In the genomic region with DNA sequence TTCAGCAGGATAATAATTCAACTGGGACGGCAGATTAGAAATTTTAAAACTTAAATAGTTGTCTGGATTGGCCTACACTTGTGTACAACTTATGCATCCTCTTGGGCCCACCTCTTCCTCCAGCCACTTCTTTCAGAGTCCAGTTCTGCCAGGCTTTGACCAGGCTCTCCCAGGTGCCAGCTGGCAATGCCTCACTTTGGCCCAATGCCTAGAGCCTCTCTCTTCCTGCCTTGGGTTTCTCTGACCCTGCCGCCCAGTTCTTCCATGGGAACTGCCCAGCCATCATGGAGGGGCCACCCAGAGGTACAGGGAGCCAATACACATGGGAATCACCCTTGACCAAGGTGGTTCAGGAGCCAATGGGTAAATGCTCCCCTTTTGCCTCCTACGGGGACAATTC, we compare ENCODE assay signal across 21 cellular contexts.
DNase-seq lines count a peak whose midpoint lies in the region; ATAC-seq and TF ChIP-seq lines count a peak whose summit lies in the region.
"Had no signal": no experiment of that assay in that cellular context is flagged by ENCODE, and none has a peak within 500 bp of the region (broad histone marks: within the 10 kb centered on the region; RNA-seq: fewer than 3 reads in every experiment).

No MANE protein-coding gene starts in this region.

- H3K4me1 ChIP-seq in HCT116 (ENCODE audit: control insufficient read depth in 1 of 2, insufficient read depth in 2 of 2, low read length in 2 of 2) (peaks cover 83 to 93% of the 10 kb centered on the region in 2 experiments), heart right ventricle (peaks cover 2 to 37% (median 25%) of the 10 kb centered on the region in 9 donors), skeletal muscle tissue (ENCODE audit: control insufficient read depth in 3 of 3, insufficient read depth in 3 of 3, low read length in 3 of 3) (peaks cover 24 to 37% (median 28%) of the 10 kb centered on the region in 3 donors)
- H3K4me1 ChIP-seq: breast epithelium had no signal

- H3K9me3 ChIP-seq in HCT116 (ENCODE audit: control insufficient read depth in 1 of 2, insufficient read depth in 1 of 2, low read depth in 1 of 2, low read length in 2 of 2) (no peaks in the 10 kb centered on the region), heart right ventricle (no peaks in the 10 kb centered on the region), skeletal muscle tissue (ENCODE audit: control insufficient read depth in 3 of 3, low read length in 3 of 3) (no peaks in the 10 kb centered on the region)
- H3K9me3 ChIP-seq: breast epithelium, neutrophil had no signal

- H3K27ac ChIP-seq in HCT116 (ENCODE audit: low read depth, low read length) (peak overlapping the region; percentile 98), heart right ventricle (peak overlapping the region in 2 of 10 donors; percentile 26 to 28), skeletal muscle tissue (ENCODE audit: low read depth, low read length) (peak overlapping the region; percentile 13)
- H3K27ac ChIP-seq: breast epithelium, neutrophil had no signal

- no peak for TF ChIP-seq RAD21 in HCT116 (IDR thresholded peaks at IDR 0.05; ENCODE audit: low read depth)

- intact Hi-C loops in HCT116 (cut with micrococcal nuclease) (no loop called here), heart right ventricle (cut with DNase I) (loop anchor here in 2 of 10 donors (5.0 to 10.0 kb wide), 2 partner anchors 128 to 131 kb away; a partner anchor contains a TSS)

- H3K9ac ChIP-seq in HCT116 (ENCODE audit: low read length) (peak overlapping the region; percentile 22), skeletal muscle tissue (ENCODE audit: low read depth in 1 of 3, low read length in 3 of 3) (no peak overlapping the region)

- no peak for TF ChIP-seq CTCF in HCT116 (IDR thresholded peaks at IDR 0.05 in 2 of 3, conservative IDR thresholded peaks at IDR 0.05 in 1 of 3; ENCODE audit: borderline replicate concordance in 1 of 3, insufficient read depth in 1 of 3, low read depth in 2 of 3, low read length in 2 of 3)
- no peak for TF ChIP-seq CTCF in heart right ventricle (IDR thresholded peaks at IDR 0.05)

- H3K27me3 ChIP-seq in HCT116 (ENCODE audit: insufficient read depth, low read length) = no peaks in the 10 kb centered on the region
- H3K27me3 ChIP-seq in heart right ventricle = peaks cover 0 to 4% (median 0%) of the 10 kb centered on the region in 7 donors
- no peaks in the 10 kb centered on the region for H3K27me3 ChIP-seq in skeletal muscle tissue (ENCODE audit: control insufficient read depth in 3 of 3, insufficient read depth in 3 of 3, low read length in 3 of 3)
- H3K27me3 ChIP-seq: breast epithelium had no signal

- POLR2A ChIA-PET in HCT116 (lab: Charles Lee) = interaction anchor here (2.0 kb wide), 1 partner anchor 9 kb away, joined by 6 read pairs; no protein-coding TSS in a partner anchor

- H3K4me2 ChIP-seq in HCT116 (ENCODE audit: low read length) = 0 out of 2 replicates have a peak overlapping the region, but pooled peaks have one; percentile 3

- no peak for ATAC-seq in HCT116
- ATAC-seq in heart right ventricle = peak in 2 of 8 donors; percentile 27 to 43
- ATAC-seq in GM21515 (IDR thresholded peaks at IDR 0.05; ENCODE audit: unreplicated experiment) = no peak
- ATAC-seq in GM19397 (IDR thresholded peaks at IDR 0.05; ENCODE audit: unreplicated experiment) = no peak
- no peak for ATAC-seq in GM19351 (IDR thresholded peaks at IDR 0.05; ENCODE audit: unreplicated experiment)
- ATAC-seq: activated naive CD8-positive, alpha-beta T cell treated with anti-CD3 and anti-CD28 coated beads, Interleukin-2, amount 50 U/mL, for 24 hours; CD8-positive, alpha-beta T cell had no signal

- no TSS peak for BruUV-seq in HCT116 (replicated peaks; lab: Mats Ljungman, UMichigan)

- H3K79me2 ChIP-seq in HCT116 (ENCODE audit: insufficient read depth, low read length) = peaks cover 35% of the 10 kb centered on the region

- CTCF ChIA-PET in HCT116 (lab: Charles Lee) = no interaction called here

- H4K20me1 ChIP-seq in HCT116 (ENCODE audit: insufficient read depth) = no peaks in the 10 kb centered on the region

- no peak overlapping the region for H3K4me3 ChIP-seq in HCT116 (replicated peaks in 1 of 2; ENCODE audit: low read depth in 1 of 2, low read length in 2 of 2)
- no peak overlapping the region for H3K4me3 ChIP-seq in heart right ventricle
- no peak overlapping the region for H3K4me3 ChIP-seq in skeletal muscle tissue (ENCODE audit: low read length in 3 of 3)
- H3K4me3 ChIP-seq: breast epithelium had no signal

- RAD21 ChIA-PET in HCT116 (lab: Charles Lee; ENCODE audit: low non-redundant PET in 1 of 2, low total read pairs in 2 of 2, uncharacterized antibody in 2 of 2, unreplicated experiment in 2 of 2) = no interaction called here

- H3K36me3 ChIP-seq in HCT116 (ENCODE audit: control insufficient read depth in 1 of 2, insufficient read depth in 2 of 2, low read length in 2 of 2) (0 out of 4 replicates have a peak, but pooled peaks cover 0 to 7% of the 10 kb centered on the region in 2 experiments), heart right ventricle (no peaks in the 10 kb centered on the region), skeletal muscle tissue (ENCODE audit: control insufficient read depth in 3 of 3, insufficient read depth in 3 of 3, low read length in 3 of 3) (no peaks in the 10 kb centered on the region)
- H3K36me3 ChIP-seq: breast epithelium, neutrophil had no signal

- WGBS in heart right ventricle, 2 donors = 48 to 73% methylated on average over 3 of the region's 3 CpGs

- H3K9me2 ChIP-seq in HCT116 (ENCODE audit: insufficient read depth) = no peaks in the 10 kb centered on the region

- DNase-seq in HCT116 (ENCODE audit: low read depth, low spot score) = no peak
- peak; percentile 18 for DNase-seq in NCI-H69 (lab: John Stamatoyannopoulos, UW)
- peak; percentile 49 to 57 for DNase-seq in heart right ventricle
- no peak for DNase-seq in Ammon's horn (ENCODE audit: low spot score)
- DNase-seq: activated CD4-positive, alpha-beta T cell treated with anti-CD3 and anti-CD28 coated beads, Interleukin-2, amount 10 ng/mL, durations not matched to agents 24 days and 14 days; activated naive CD8-positive, alpha-beta T cell treated with anti-CD3 and anti-CD28 coated beads, Interleukin-2, amount 50 U/mL, for 24 hours; CD8-positive, alpha-beta T cell; DMS79; head of caudate nucleus; KG1; NCI-H1105; NCI-H2107; NCI-H524; retina; stimulated activated CD4-positive, alpha-beta T cell treated with anti-CD3 and anti-CD28 coated beads, Interleukin-15, amount 100 ng/mL, for 24 hours had no signal

- no peak for TF ChIP-seq POLR2A in HCT116 (IDR thresholded peaks at IDR 0.05; ENCODE audit: borderline replicate concordance, extremely low read depth, insufficient read depth, insufficient read length)

- H2AFZ ChIP-seq in HCT116 (ENCODE audit: low read depth, low read length, poor library complexity, severe bottlenecking) = no peak overlapping the region

TF ChIP-seq in HCT116, 20 proteins besides CTCF, POLR2A, EP300 and RAD21 (continues in another document):
- TF ChIP-seq ELF1 (IDR thresholded peaks at IDR 0.05; ENCODE audit: borderline replicate concordance, low read depth) (no peak), YY1 (IDR thresholded peaks at IDR 0.05; ENCODE audit: extremely low read depth, insufficient replicate concordance, low read depth, low read length) (peak; percentile 35), TCF7L2 (IDR thresholded peaks at IDR 0.05; ENCODE audit: borderline replicate concordance, extremely low read depth, insufficient read depth, insufficient read length) (peak; percentile 80), FOSL1 (IDR thresholded peaks at IDR 0.05; ENCODE audit: low read depth) (no peak), CBX3 (IDR thresholded peaks at IDR 0.05; ENCODE audit: low read depth) (no peak), JUND (IDR thresholded peaks at IDR 0.05) (no peak), CEBPB (IDR thresholded peaks at IDR 0.05; ENCODE audit: low read depth) (no peak), SP1 (IDR thresholded peaks at IDR 0.05; ENCODE audit: low read depth) (no peak)
- TF ChIP-seq, protein P1, sequence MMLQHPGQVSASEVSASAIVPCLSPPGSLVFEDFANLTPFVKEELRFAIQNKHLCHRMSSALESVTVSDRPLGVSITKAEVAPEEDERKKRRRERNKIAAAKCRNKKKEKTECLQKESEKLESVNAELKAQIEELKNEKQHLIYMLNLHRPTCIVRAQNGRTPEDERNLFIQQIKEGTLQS (IDR thresholded peaks at IDR 0.05) = no peak
- TF ChIP-seq, protein P2, sequence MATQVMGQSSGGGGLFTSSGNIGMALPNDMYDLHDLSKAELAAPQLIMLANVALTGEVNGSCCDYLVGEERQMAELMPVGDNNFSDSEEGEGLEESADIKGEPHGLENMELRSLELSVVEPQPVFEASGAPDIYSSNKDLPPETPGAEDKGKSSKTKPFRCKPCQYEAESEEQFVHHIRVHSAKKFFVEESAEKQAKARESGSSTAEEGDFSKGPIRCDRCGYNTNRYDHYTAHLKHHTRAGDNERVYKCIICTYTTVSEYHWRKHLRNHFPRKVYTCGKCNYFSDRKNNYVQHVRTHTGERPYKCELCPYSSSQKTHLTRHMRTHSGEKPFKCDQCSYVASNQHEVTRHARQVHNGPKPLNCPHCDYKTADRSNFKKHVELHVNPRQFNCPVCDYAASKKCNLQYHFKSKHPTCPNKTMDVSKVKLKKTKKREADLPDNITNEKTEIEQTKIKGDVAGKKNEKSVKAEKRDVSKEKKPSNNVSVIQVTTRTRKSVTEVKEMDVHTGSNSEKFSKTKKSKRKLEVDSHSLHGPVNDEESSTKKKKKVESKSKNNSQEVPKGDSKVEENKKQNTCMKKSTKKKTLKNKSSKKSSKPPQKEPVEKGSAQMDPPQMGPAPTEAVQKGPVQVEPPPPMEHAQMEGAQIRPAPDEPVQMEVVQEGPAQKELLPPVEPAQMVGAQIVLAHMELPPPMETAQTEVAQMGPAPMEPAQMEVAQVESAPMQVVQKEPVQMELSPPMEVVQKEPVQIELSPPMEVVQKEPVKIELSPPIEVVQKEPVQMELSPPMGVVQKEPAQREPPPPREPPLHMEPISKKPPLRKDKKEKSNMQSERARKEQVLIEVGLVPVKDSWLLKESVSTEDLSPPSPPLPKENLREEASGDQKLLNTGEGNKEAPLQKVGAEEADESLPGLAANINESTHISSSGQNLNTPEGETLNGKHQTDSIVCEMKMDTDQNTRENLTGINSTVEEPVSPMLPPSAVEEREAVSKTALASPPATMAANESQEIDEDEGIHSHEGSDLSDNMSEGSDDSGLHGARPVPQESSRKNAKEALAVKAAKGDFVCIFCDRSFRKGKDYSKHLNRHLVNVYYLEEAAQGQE (IDR thresholded peaks at IDR 0.05; ENCODE audit: low read depth) = no peak

Comparison
In these comparisons a context has a peak if more than half of its experiments do, and no peak if none do; other contexts are left out.
1. DNase-seq: peak in NCI-H69 (single experiment) and heart right ventricle (2 of 2); none in HCT116 (single experiment) and Ammon's horn (single experiment).